Comparison of ENCODE assay signal across 1 cellular context in the genomic region with DNA sequence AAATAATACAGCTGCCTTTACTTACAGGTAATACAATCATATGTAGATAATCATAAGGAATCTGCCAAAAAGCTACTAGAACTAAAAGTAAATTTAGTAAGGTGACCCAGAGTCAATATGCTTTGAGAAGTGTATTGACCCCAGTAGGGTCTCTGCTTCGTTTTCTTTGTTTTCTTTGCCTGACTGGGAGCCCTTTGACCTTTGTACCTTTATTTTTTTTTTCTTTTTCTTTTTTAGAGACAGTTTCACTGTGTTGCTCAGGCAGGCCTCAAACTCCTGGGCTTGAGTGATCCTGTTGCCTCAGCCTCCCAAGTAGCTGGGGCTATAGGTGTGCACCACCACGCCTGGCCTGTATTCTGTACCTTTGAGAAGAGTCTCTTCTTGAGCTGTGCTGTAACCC.
TF ChIP-seq lines count a peak whose summit lies in the region.

No MANE protein-coding gene starts in this region.

TF ChIP-seq in HepG2, 621 proteins besides CTCF, POLR2A, EP300 and RAD21 (continued from another document and continues in another):
- TF ChIP-seq, protein P1, sequence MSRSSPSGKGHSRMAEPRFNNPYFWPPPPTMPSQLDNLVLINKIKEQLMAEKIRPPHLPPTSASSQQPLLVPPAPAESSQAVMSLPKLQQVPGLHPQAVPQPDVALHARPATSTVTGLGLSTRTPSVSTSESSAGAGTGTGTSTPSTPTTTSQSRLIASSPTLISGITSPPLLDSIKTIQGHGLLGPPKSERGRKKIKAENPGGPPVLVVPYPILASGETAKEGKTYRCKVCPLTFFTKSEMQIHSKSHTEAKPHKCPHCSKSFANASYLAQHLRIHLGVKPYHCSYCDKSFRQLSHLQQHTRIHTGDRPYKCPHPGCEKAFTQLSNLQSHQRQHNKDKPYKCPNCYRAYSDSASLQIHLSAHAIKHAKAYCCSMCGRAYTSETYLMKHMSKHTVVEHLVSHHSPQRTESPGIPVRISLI (CRISPR knock-in tag; IDR thresholded peaks at IDR 0.05; ENCODE audit: borderline replicate concordance) = peak; percentile 94
- TF ChIP-seq NR2C2 (CRISPR knock-in tag; IDR thresholded peaks at IDR 0.05; ENCODE audit: borderline replicate concordance) (peak; percentile 55; the same call in 1 of the 2 replicates), PAX8 (CRISPR knock-in tag; IDR thresholded peaks at IDR 0.05; ENCODE audit: borderline replicate concordance) (no peak), RBFOX2 (IDR thresholded peaks at IDR 0.05; ENCODE audit: low read depth, low read length) (no peak), ZNF264 (CRISPR knock-in tag; IDR thresholded peaks at IDR 0.05) (peak; percentile 37; the same call in 1 of the 2 replicates), HES4 (CRISPR knock-in tag; IDR thresholded peaks at IDR 0.05; ENCODE audit: borderline replicate concordance) (no peak), RNF2 (conservative IDR thresholded peaks at IDR 0.05; ENCODE audit: low read depth) (no peak), HMGA1 (CRISPR knock-in tag; conservative IDR thresholded peaks at IDR 0.05) (no peak), AHR (CRISPR knock-in tag; IDR thresholded peaks at IDR 0.05) (no peak), ASH2L (IDR thresholded peaks at IDR 0.05; ENCODE audit: insufficient read length, low read depth, low read length) (no peak), NR2F2 (IDR thresholded peaks at IDR 0.05; ENCODE audit: borderline replicate concordance, low read depth) (peak; percentile 95), GATAD2A (CRISPR knock-in tag; IDR thresholded peaks at IDR 0.05) (peak; percentile 84), ZNF337 (CRISPR knock-in tag; IDR thresholded peaks at IDR 0.05; ENCODE audit: borderline replicate concordance, low read depth) (no peak), IRF2 (CRISPR knock-in tag; IDR thresholded peaks at IDR 0.05) (no peak), RELA (CRISPR knock-in tag; IDR thresholded peaks at IDR 0.05) (no peak), NFIB (CRISPR knock-in tag; IDR thresholded peaks at IDR 0.05; ENCODE audit: borderline replicate concordance) (no peak), FOXA3 (CRISPR knock-in tag; IDR thresholded peaks at IDR 0.05) (peak; percentile 78; the same call in 1 of the 2 replicates), RXRB (CRISPR knock-in tag; IDR thresholded peaks at IDR 0.05; ENCODE audit: borderline replicate concordance) (peak; percentile 61), NFRKB (IDR thresholded peaks at IDR 0.05) (no peak), ZNF577 (CRISPR knock-in tag; IDR thresholded peaks at IDR 0.05; ENCODE audit: borderline replicate concordance, low read depth) (no peak), XBP1 (CRISPR knock-in tag; IDR thresholded peaks at IDR 0.05) (no peak), SRY (CRISPR knock-in tag; IDR thresholded peaks at IDR 0.05) (no peak), NFATC3 (CRISPR knock-in tag; IDR thresholded peaks at IDR 0.05) (no peak), MTA3 (CRISPR knock-in tag; IDR thresholded peaks at IDR 0.05) (no peak), MAFK (conservative IDR thresholded peaks at IDR 0.05 in 1 of 2, IDR thresholded peaks at IDR 0.05 in 1 of 2; ENCODE audit: low read length in 2 of 2) (no peak), NR1H2 (CRISPR knock-in tag; IDR thresholded peaks at IDR 0.05; ENCODE audit: borderline replicate concordance, low read depth) (no peak), CENPX (CRISPR knock-in tag; IDR thresholded peaks at IDR 0.05) (no peak), SMARCC2 (IDR thresholded peaks at IDR 0.05) (no peak), REPIN1 (CRISPR knock-in tag; IDR thresholded peaks at IDR 0.05; ENCODE audit: borderline replicate concordance, low read depth) (no peak), RFXANK (CRISPR knock-in tag; IDR thresholded peaks at IDR 0.05) (no peak), REXO4 (CRISPR knock-in tag; IDR thresholded peaks at IDR 0.05; ENCODE audit: borderline replicate concordance) (no peak), FOSL1 (CRISPR knock-in tag; IDR thresholded peaks at IDR 0.05; ENCODE audit: borderline replicate concordance) (no peak), PHF21A (CRISPR knock-in tag; IDR thresholded peaks at IDR 0.05) (no peak)
- TF ChIP-seq, protein P2, sequence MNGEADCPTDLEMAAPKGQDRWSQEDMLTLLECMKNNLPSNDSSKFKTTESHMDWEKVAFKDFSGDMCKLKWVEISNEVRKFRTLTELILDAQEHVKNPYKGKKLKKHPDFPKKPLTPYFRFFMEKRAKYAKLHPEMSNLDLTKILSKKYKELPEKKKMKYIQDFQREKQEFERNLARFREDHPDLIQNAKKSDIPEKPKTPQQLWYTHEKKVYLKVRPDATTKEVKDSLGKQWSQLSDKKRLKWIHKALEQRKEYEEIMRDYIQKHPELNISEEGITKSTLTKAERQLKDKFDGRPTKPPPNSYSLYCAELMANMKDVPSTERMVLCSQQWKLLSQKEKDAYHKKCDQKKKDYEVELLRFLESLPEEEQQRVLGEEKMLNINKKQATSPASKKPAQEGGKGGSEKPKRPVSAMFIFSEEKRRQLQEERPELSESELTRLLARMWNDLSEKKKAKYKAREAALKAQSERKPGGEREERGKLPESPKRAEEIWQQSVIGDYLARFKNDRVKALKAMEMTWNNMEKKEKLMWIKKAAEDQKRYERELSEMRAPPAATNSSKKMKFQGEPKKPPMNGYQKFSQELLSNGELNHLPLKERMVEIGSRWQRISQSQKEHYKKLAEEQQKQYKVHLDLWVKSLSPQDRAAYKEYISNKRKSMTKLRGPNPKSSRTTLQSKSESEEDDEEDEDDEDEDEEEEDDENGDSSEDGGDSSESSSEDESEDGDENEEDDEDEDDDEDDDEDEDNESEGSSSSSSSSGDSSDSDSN (CRISPR knock-in tag; IDR thresholded peaks at IDR 0.05) = no peak
- TF ChIP-seq, protein P3, sequence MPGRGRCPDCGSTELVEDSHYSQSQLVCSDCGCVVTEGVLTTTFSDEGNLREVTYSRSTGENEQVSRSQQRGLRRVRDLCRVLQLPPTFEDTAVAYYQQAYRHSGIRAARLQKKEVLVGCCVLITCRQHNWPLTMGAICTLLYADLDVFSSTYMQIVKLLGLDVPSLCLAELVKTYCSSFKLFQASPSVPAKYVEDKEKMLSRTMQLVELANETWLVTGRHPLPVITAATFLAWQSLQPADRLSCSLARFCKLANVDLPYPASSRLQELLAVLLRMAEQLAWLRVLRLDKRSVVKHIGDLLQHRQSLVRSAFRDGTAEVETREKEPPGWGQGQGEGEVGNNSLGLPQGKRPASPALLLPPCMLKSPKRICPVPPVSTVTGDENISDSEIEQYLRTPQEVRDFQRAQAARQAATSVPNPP (CRISPR knock-in tag; IDR thresholded peaks at IDR 0.05) = no peak
- TF ChIP-seq, protein P4, sequence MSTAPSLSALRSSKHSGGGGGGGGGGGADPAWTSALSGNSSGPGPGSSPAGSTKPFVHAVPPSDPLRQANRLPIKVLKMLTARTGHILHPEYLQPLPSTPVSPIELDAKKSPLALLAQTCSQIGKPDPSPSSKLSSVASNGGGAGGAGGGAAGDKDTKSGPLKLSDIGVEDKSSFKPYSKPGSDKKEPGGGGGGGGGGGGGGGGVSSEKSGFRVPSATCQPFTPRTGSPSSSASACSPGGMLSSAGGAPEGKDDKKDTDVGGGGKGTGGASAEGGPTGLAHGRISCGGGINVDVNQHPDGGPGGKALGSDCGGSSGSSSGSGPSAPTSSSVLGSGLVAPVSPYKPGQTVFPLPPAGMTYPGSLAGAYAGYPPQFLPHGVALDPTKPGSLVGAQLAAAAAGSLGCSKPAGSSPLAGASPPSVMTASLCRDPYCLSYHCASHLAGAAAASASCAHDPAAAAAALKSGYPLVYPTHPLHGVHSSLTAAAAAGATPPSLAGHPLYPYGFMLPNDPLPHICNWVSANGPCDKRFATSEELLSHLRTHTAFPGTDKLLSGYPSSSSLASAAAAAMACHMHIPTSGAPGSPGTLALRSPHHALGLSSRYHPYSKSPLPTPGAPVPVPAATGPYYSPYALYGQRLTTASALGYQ (CRISPR knock-in tag; IDR thresholded peaks at IDR 0.05) = no peak
- TF ChIP-seq, protein P5, sequence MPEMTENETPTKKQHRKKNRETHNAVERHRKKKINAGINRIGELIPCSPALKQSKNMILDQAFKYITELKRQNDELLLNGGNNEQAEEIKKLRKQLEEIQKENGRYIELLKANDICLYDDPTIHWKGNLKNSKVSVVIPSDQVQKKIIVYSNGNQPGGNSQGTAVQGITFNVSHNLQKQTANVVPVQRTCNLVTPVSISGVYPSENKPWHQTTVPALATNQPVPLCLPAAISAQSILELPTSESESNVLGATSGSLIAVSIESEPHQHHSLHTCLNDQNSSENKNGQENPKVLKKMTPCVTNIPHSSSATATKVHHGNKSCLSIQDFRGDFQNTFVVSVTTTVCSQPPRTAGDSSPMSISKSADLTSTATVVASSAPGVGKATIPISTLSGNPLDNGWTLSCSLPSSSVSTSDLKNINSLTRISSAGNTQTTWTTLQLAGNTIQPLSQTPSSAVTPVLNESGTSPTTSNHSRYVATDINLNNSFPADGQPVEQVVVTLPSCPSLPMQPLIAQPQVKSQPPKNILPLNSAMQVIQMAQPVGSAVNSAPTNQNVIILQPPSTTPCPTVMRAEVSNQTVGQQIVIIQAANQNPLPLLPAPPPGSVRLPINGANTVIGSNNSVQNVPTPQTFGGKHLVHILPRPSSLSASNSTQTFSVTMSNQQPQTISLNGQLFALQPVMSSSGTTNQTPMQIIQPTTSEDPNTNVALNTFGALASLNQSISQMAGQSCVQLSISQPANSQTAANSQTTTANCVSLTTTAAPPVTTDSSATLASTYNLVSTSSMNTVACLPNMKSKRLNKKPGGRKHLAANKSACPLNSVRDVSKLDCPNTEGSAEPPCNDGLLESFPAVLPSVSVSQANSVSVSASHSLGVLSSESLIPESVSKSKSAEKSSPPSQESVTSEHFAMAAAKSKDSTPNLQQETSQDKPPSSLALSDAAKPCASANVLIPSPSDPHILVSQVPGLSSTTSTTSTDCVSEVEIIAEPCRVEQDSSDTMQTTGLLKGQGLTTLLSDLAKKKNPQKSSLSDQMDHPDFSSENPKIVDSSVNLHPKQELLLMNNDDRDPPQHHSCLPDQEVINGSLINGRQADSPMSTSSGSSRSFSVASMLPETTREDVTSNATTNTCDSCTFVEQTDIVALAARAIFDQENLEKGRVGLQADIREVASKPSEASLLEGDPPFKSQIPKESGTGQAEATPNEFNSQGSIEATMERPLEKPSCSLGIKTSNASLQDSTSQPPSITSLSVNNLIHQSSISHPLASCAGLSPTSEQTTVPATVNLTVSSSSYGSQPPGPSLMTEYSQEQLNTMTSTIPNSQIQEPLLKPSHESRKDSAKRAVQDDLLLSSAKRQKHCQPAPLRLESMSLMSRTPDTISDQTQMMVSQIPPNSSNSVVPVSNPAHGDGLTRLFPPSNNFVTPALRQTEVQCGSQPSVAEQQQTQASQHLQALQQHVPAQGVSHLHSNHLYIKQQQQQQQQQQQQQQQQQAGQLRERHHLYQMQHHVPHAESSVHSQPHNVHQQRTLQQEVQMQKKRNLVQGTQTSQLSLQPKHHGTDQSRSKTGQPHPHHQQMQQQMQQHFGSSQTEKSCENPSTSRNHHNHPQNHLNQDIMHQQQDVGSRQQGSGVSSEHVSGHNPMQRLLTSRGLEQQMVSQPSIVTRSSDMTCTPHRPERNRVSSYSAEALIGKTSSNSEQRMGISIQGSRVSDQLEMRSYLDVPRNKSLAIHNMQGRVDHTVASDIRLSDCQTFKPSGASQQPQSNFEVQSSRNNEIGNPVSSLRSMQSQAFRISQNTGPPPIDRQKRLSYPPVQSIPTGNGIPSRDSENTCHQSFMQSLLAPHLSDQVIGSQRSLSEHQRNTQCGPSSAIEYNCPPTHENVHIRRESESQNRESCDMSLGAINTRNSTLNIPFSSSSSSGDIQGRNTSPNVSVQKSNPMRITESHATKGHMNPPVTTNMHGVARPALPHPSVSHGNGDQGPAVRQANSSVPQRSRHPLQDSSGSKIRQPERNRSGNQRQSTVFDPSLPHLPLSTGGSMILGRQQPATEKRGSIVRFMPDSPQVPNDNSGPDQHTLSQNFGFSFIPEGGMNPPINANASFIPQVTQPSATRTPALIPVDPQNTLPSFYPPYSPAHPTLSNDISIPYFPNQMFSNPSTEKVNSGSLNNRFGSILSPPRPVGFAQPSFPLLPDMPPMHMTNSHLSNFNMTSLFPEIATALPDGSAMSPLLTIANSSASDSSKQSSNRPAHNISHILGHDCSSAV (CRISPR knock-in tag; IDR thresholded peaks at IDR 0.05; ENCODE audit: borderline replicate concordance) = no peak
- TF ChIP-seq, protein P6, sequence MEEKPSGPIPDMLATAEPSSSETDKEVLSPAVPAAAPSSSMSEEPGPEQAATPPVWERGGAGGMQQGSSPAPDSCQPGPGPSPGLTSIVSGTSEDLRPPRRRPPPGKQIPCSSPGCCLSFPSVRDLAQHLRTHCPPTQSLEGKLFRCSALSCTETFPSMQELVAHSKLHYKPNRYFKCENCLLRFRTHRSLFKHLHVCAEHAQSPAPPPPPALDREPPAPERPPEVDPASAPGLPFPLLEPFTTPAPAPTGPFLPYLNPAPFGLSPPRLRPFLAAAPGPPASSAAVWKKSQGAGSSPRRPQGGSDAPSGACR (CRISPR knock-in tag; IDR thresholded peaks at IDR 0.05) = peak; percentile 37; the same call in 1 of the 2 replicates
- TF ChIP-seq, protein P7, sequence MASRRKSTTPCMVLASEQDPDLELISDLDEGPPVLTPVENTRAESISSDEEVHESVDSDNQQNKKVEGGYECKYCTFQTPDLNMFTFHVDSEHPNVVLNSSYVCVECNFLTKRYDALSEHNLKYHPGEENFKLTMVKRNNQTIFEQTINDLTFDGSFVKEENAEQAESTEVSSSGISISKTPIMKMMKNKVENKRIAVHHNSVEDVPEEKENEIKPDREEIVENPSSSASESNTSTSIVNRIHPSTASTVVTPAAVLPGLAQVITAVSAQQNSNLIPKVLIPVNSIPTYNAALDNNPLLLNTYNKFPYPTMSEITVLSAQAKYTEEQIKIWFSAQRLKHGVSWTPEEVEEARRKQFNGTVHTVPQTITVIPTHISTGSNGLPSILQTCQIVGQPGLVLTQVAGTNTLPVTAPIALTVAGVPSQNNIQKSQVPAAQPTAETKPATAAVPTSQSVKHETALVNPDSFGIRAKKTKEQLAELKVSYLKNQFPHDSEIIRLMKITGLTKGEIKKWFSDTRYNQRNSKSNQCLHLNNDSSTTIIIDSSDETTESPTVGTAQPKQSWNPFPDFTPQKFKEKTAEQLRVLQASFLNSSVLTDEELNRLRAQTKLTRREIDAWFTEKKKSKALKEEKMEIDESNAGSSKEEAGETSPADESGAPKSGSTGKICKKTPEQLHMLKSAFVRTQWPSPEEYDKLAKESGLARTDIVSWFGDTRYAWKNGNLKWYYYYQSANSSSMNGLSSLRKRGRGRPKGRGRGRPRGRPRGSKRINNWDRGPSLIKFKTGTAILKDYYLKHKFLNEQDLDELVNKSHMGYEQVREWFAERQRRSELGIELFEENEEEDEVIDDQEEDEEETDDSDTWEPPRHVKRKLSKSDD (CRISPR knock-in tag; IDR thresholded peaks at IDR 0.05; ENCODE audit: low read depth) = no peak
- TF ChIP-seq, protein P8, sequence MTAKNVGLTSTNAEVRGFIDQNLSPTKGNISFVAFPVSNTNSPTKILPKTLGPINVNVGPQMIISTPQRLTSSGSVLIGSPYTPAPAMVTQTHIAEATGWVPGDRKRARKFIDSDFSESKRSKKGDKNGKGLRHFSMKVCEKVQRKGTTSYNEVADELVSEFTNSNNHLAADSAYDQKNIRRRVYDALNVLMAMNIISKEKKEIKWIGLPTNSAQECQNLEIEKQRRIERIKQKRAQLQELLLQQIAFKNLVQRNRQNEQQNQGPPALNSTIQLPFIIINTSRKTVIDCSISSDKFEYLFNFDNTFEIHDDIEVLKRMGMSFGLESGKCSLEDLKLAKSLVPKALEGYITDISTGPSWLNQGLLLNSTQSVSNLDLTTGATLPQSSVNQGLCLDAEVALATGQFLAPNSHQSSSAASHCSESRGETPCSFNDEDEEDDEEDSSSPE (CRISPR knock-in tag; IDR thresholded peaks at IDR 0.05) = no peak
- TF ChIP-seq, protein P9, sequence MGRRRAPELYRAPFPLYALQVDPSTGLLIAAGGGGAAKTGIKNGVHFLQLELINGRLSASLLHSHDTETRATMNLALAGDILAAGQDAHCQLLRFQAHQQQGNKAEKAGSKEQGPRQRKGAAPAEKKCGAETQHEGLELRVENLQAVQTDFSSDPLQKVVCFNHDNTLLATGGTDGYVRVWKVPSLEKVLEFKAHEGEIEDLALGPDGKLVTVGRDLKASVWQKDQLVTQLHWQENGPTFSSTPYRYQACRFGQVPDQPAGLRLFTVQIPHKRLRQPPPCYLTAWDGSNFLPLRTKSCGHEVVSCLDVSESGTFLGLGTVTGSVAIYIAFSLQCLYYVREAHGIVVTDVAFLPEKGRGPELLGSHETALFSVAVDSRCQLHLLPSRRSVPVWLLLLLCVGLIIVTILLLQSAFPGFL (CRISPR knock-in tag; IDR thresholded peaks at IDR 0.05) = no peak
